12 cellular contexts compared by ENCODE assay signal in genomic region chr2:57908736-57909161, GRCh38.
DNase-seq lines count a peak whose midpoint lies in the region; ATAC-seq, FAIRE-seq and TF ChIP-seq lines count a peak whose summit lies in the region.
"Had no signal": no experiment of that assay in that cellular context is flagged by ENCODE, and none has a peak within 500 bp of the region (broad histone marks: within the 10 kb centered on the region; RNA-seq: fewer than 3 reads in every experiment).

No MANE protein-coding gene starts in this region.

- DNase-seq in GM18507 (ENCODE audit: extremely low spot score, insufficient read length, low read depth), result no peak
- DNase-seq in GM12878 (ENCODE audit: low read depth, low spot score), result peak; percentile 82
- no peak for DNase-seq in SK-N-DZ (ENCODE audit: low spot score)
- DNase-seq in stimulated activated CD4-positive, alpha-beta T cell treated with anti-CD3 and anti-CD28 coated beads, Interleukin-12 subunit alpha, Interleukin-12 subunit beta, amount 100 ng/mL, for 4 hours, result no peak
- DNase-seq in SHP77 (lab: John Stamatoyannopoulos, UW), result no peak
- DNase-seq in NCI-H1417 treated with DMSO at 0.1 percent for 48 hours (lab: John Stamatoyannopoulos, UW), result no peak
- DNase-seq: anterior cingulate cortex; GDM1; stimulated activated CD8-positive, alpha-beta memory T cell treated with anti-CD3 and anti-CD28 coated beads, Interleukin-4, amount 100 ng/mL, for 48 hours had no signal

- H3K79me2 ChIP-seq in GM12878 (ENCODE audit: control insufficient read depth, insufficient read depth, low read length), result no peaks in the 10 kb centered on the region

- H3K36me3 ChIP-seq in GM12878 (ENCODE audit: control insufficient read depth in 2 of 2, insufficient read depth in 2 of 2, low read length in 1 of 2), result no peaks in the 10 kb centered on the region
- H3K36me3 ChIP-seq: neutrophil had no signal

- H3K9me3 ChIP-seq in GM12878 (replicated peaks; ENCODE audit: control insufficient read depth, insufficient read depth, low read length), result peaks cover 14% of the 10 kb centered on the region
- H3K9me3 ChIP-seq: neutrophil had no signal

- H4K20me1 ChIP-seq in GM12878 (ENCODE audit: control insufficient read depth, insufficient read depth), result no peaks in the 10 kb centered on the region

- no peak for TF ChIP-seq POLR2A in GM12878 (IDR thresholded peaks at IDR 0.05; ENCODE audit: low read depth, low read length)

- no peak; a peak in 1 of 4 replicates for TF ChIP-seq EP300 in GM12878 (IDR thresholded peaks at IDR 0.05; ENCODE audit: borderline replicate concordance in 1 of 2, control insufficient read depth in 1 of 2, low read depth in 2 of 2, low read length in 2 of 2)

- H3K27me3 ChIP-seq in GM12878 (replicated peaks in 1 of 2; ENCODE audit: control insufficient read depth in 2 of 2, insufficient read depth in 2 of 2, low read length in 1 of 2), result no peaks in the 10 kb centered on the region
- H3K27me3 ChIP-seq: neutrophil had no signal

- SMC1A ChIA-PET in GM12878 (lab: Charles Lee; ENCODE audit: uncharacterized antibody, unreplicated experiment), result interaction anchor here (0.8 to 10.9 kb wide), 49 partner anchors 9 to 645 kb away, joined by 3 to 159 read pairs (median 4); partner anchors contain the start of gene VRK2

- peak overlapping the region; percentile 94 for H3K27ac ChIP-seq in GM12878 (ENCODE audit: control insufficient read depth, insufficient read depth)
- H3K27ac ChIP-seq: neutrophil had no signal

- FAIRE-seq in GM18507 (lab: Jason Lieb, UNC) (peak; percentile 92), GM12878 (lab: Jason Lieb, UNC) (peak; percentile 72)

- peak overlapping the region; percentile 37 for H2AFZ ChIP-seq in GM12878 (ENCODE audit: control insufficient read depth, low read depth, low read length)

- 0 out of 2 replicates have a peak overlapping the region, but pooled peaks have one; percentile 9 for H3K4me2 ChIP-seq in GM12878 (ENCODE audit: control insufficient read depth, insufficient read depth)

- intact Hi-C loops in GM12878 (cut with micrococcal nuclease; ENCODE audit: unreplicated experiment), result loop anchor here (1.0 to 10.0 kb wide), 10 partner anchors 16 to 964 kb away; partner anchors contain the start of genes FANCL and VRK2

- no peak for TF ChIP-seq CTCF in GM12878 (IDR thresholded peaks at IDR 0.05 in 2 of 3, conservative IDR thresholded peaks at IDR 0.05 in 1 of 3; ENCODE audit: control insufficient read depth in 2 of 3, extremely low read depth in 1 of 3, insufficient read depth in 1 of 3, low read depth in 3 of 3, low read length in 3 of 3)

- POLR2A ChIA-PET in GM12878 (lab: Charles Lee), result interaction anchor here (0.5 to 4.1 kb wide), 18 partner anchors 10 to 539 kb away, joined by 3 to 31 read pairs (median 4); partner anchors contain the start of gene VRK2

- BruUV-seq in GM12878 (replicated peaks; lab: Mats Ljungman, UMichigan), result no TSS peak

- H3K4me1 ChIP-seq in GM12878 (ENCODE audit: control insufficient read depth, insufficient read depth, low read length), result peaks cover 11% of the 10 kb centered on the region; the same call in 1 of the 2 replicates

- RAD21 ChIA-PET in GM12878 (lab: Charles Lee; ENCODE audit: unreplicated experiment), result interaction anchor here (0.6 to 4.2 kb wide), 42 partner anchors 8 to 772 kb away, joined by 3 to 54 read pairs (median 6); partner anchors contain the start of genes FANCL and VRK2

- no peak overlapping the region for H3K9ac ChIP-seq in GM12878 (ENCODE audit: control insufficient read depth, insufficient read depth, low read length)

- in situ Hi-C loops in GM12878 (cut with MboI), result loop anchor here (5.0 kb wide), 3 partner anchors 334 to 539 kb away; partner anchors contain the start of gene FANCL

- no peak overlapping the region for H3K4me3 ChIP-seq in GM12878

- no peak for TF ChIP-seq RAD21 in GM12878 (IDR thresholded peaks at IDR 0.05; ENCODE audit: insufficient read depth, low read depth, low read length)

- CTCF ChIA-PET in GM12878 (lab: Yijun Ruan, JAX), result interaction anchor here (0.6 to 3.1 kb wide), 18 partner anchors 9 to 963 kb away, joined by 3 to 17 read pairs (median 4); partner anchors contain the start of gene VRK2

- 0% methylated on average over 2 of the region's 2 CpGs for WGBS in GM12878 (ENCODE audit: insufficient coverage, insufficient replicate concordance, low lambda C conversion rate, missing lambda C conversion rate)

- peak; percentile 81 for ATAC-seq in GM19468 (IDR thresholded peaks at IDR 0.05; ENCODE audit: extremely low read depth, unreplicated experiment)
- ATAC-seq in HG03108 (IDR thresholded peaks at IDR 0.05; ENCODE audit: unreplicated experiment), result peak; percentile 71
- ATAC-seq in GM12878, result peak; percentile 91

TF ChIP-seq in GM12878, 131 proteins besides CTCF, POLR2A, EP300 and RAD21 (continues in another document):
- TF ChIP-seq SRF (IDR thresholded peaks at IDR 0.05; ENCODE audit: low read depth in 2 of 2, low read length in 2 of 2) (peak in 1 of 2 experiments; percentile 87; a peak in 2 of 4 replicates), NR2C1 (IDR thresholded peaks at IDR 0.05) (peak; percentile 41; the same call in 1 of the 2 replicates), RAD51 (IDR thresholded peaks at IDR 0.05) (0 out of 2 replicates have a peak, but pooled peaks have one; percentile 11), MEF2A (IDR thresholded peaks at IDR 0.05; ENCODE audit: insufficient read depth, low read depth, low read length) (no peak), NRF1 (conservative IDR thresholded peaks at IDR 0.05; ENCODE audit: low read depth, low read length) (no peak), RUNX3 (IDR thresholded peaks at IDR 0.05; ENCODE audit: low read length) (peak; percentile 44; the same call in 1 of the 2 replicates), NR2F1 (conservative IDR thresholded peaks at IDR 0.05) (peak; percentile 51; the same call in 1 of the 2 replicates), BMI1 (IDR thresholded peaks at IDR 0.05; ENCODE audit: borderline replicate concordance) (no peak), NFIC (IDR thresholded peaks at IDR 0.05; ENCODE audit: low read depth, low read length) (peak; percentile 40), SPI1 (IDR thresholded peaks at IDR 0.05; ENCODE audit: borderline replicate concordance, insufficient read depth, low read depth, low read length) (peak; percentile 47; the same call in 1 of the 2 replicates), ATF2 (IDR thresholded peaks at IDR 0.05; ENCODE audit: low read length) (peak; percentile 61), CREB1 (IDR thresholded peaks at IDR 0.05; ENCODE audit: low read depth) (peak; percentile 12; the same call in 1 of the 2 replicates), POU2F2 (IDR thresholded peaks at IDR 0.05; ENCODE audit: borderline replicate concordance, low read depth, low read length) (0 out of 3 replicates have a peak, but pooled peaks have one; percentile 39), YY1 (IDR thresholded peaks at IDR 0.05; ENCODE audit: low read depth, low read length) (0 out of 2 replicates have a peak, but pooled peaks have one; percentile 34), TCF3 (IDR thresholded peaks at IDR 0.05; ENCODE audit: borderline replicate concordance, insufficient read depth, low read depth, low read length) (no peak), ZNF217 (IDR thresholded peaks at IDR 0.05) (no peak), TAF1 (IDR thresholded peaks at IDR 0.05; ENCODE audit: borderline replicate concordance, low read depth, low read length) (peak; percentile 98), PML (IDR thresholded peaks at IDR 0.05; ENCODE audit: low read length) (peak; percentile 27; the same call in 1 of the 2 replicates), HDAC6 (IDR thresholded peaks at IDR 0.05; ENCODE audit: unreplicated experiment) (no peak), MLLT1 (IDR thresholded peaks at IDR 0.05) (no peak), SKIL (IDR thresholded peaks at IDR 0.05; ENCODE audit: low read depth, poor library complexity, severe bottlenecking) (peak; percentile 26), POLR2AphosphoS2 (IDR thresholded peaks at IDR 0.05; ENCODE audit: low read depth, low read length) (no peak)
